In the genomic region with DNA sequence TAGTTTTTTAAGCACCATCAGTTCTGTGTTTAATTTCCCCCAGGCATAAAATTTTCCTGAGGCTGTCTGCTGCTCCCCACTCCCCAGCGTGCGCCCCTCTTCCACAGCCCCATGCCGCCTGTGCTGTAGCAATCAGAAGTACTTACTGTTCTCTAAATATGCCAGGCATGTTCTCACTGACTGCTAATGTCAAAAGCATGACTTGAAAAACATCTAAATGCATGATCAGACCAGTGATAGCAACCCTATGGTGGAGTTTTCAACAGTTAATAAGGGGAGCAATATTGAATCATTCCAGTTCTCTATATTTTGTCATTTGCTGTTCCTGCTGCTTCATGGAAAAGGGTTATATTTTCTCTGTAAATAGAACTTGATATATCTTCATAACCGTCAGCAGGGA, we compare ENCODE assay signal across 18 cellular contexts.
DNase-seq lines count a peak whose midpoint lies in the region; TF ChIP-seq lines count a peak whose summit lies in the region.
"Had no signal": no experiment of that assay in that cellular context is flagged by ENCODE, and none has a peak within 500 bp of the region (broad histone marks: within the 10 kb centered on the region; RNA-seq: fewer than 3 reads in every experiment).

No MANE protein-coding gene starts in this region.

- DNase-seq in EH (ENCODE audit: low read depth): peak; percentile 63
- DNase-seq in adipocyte (ENCODE audit: low read depth): peak; percentile 73
- DNase-seq in left kidney (ENCODE audit: low read depth, low spot score): peak; percentile 18
- peak; percentile 2 to 60 for DNase-seq in trophoblast cell
- DNase-seq in SIG-M5 treated with dmso at 0.1 percent for 504 hours (lab: John Stamatoyannopoulos, UW; ENCODE audit: unreplicated experiment): no peak
- no peak for DNase-seq in progenitor cell of endocrine pancreas (ENCODE audit: low spot score, unreplicated experiment)
- no peak for DNase-seq in stimulated activated CD4-positive, alpha-beta T cell treated with anti-CD3 and anti-CD28 coated beads, Interleukin-12 subunit alpha, Interleukin-12 subunit beta, amount 100 ng/mL, for 4 hours
- DNase-seq in GM19240 (ENCODE audit: insufficient read length, low spot score): no peak
- DNase-seq: BE2C; CD4-positive, CD25-positive, alpha-beta regulatory T cell; Karpas-422; NCI-H1417; NCI-H187; NCI-H510A treated with DMSO at 0.1 percent for 48 hours; NCI-H748 treated with DMSO at 0.1 percent for 48 hours; PC-9; RPMI8226; SHP77 had no signal

- H3K27ac ChIP-seq in trophoblast cell (ENCODE audit: low read depth, low read length): no peak overlapping the region
- H3K27ac ChIP-seq: PC-9 had no signal

- H2AFZ ChIP-seq in trophoblast cell (ENCODE audit: insufficient read depth, low read length, poor library complexity): no peak overlapping the region
- H2AFZ ChIP-seq: PC-9 had no signal

- H3K27me3 ChIP-seq in adipocyte (replicated peaks; ENCODE audit: control insufficient read depth, insufficient read depth, low read length) (no peaks in the 10 kb centered on the region), trophoblast cell (ENCODE audit: insufficient read depth, low read length) (no peaks in the 10 kb centered on the region)
- H3K27me3 ChIP-seq: BE2C had no signal

- no peak overlapping the region for H3K4ac ChIP-seq in trophoblast cell (ENCODE audit: low read depth, low read length)

- no peaks in the 10 kb centered on the region for H3K9me3 Mint-ChIP-seq in progenitor cell of endocrine pancreas (ENCODE audit: low read depth)

- H3K4me3 ChIP-seq in adipocyte (ENCODE audit: low read length): no peak overlapping the region
- no peak overlapping the region for H3K4me3 ChIP-seq in trophoblast cell (ENCODE audit: low read depth, low read length)
- H3K4me3 ChIP-seq: PC-9 had no signal

- no peak overlapping the region for H3K14ac ChIP-seq in trophoblast cell (ENCODE audit: low read length)

- no peak overlapping the region for H2AK5ac ChIP-seq in trophoblast cell (ENCODE audit: low read length)

- no peaks in the 10 kb centered on the region for H3K4me1 Mint-ChIP-seq in progenitor cell of endocrine pancreas (ENCODE audit: low read depth)
- H3K4me1 Mint-ChIP-seq: CD4-positive, CD25-positive, alpha-beta regulatory T cell had no signal

- H3K9me3 ChIP-seq in adipocyte (ENCODE audit: control insufficient read depth, low read length) (no peaks in the 10 kb centered on the region), trophoblast cell (ENCODE audit: insufficient read depth, low read depth, low read length) (no peaks in the 10 kb centered on the region)
- H3K9me3 ChIP-seq: BE2C had no signal

- H4K91ac ChIP-seq in trophoblast cell (ENCODE audit: low read depth, low read length): no peak overlapping the region

- no peaks in the 10 kb centered on the region for H3K36me3 ChIP-seq in adipocyte (ENCODE audit: control insufficient read depth, insufficient read depth, low read length, severe bottlenecking)
- H3K36me3 ChIP-seq in trophoblast cell (ENCODE audit: control insufficient read depth in 1 of 2, insufficient read depth in 2 of 2, low read length in 2 of 2): no peaks in the 10 kb centered on the region
- H3K36me3 ChIP-seq: BE2C had no signal

- H3K18ac ChIP-seq in trophoblast cell (ENCODE audit: low read length): no peak overlapping the region

- no peaks in the 10 kb centered on the region for H3K79me2 ChIP-seq in trophoblast cell (ENCODE audit: control insufficient read depth, insufficient read depth, low read length, poor library complexity)

- H3K4me1 ChIP-seq in adipocyte (ENCODE audit: control insufficient read depth, insufficient read depth, low read length) (peaks cover 19% of the 10 kb centered on the region), trophoblast cell (ENCODE audit: control insufficient read depth in 1 of 2, insufficient read depth in 2 of 2, low read length in 2 of 2) (peaks cover 2 to 3% of the 10 kb centered on the region in 2 experiments)
- H3K4me1 ChIP-seq: BE2C had no signal

- H3K9ac ChIP-seq in adipocyte (ENCODE audit: low read length): no peak overlapping the region
- H3K9ac ChIP-seq in trophoblast cell (ENCODE audit: low read length): no peak overlapping the region

- no peak overlapping the region for H4K12ac ChIP-seq in trophoblast cell (ENCODE audit: low read depth, low read length)

- H3K79me1 ChIP-seq in trophoblast cell (ENCODE audit: low read length): peaks cover 1% of the 10 kb centered on the region

- no peak overlapping the region for H4K8ac ChIP-seq in trophoblast cell (ENCODE audit: low read depth, low read length)

- H3K36me3 Mint-ChIP-seq in progenitor cell of endocrine pancreas (ENCODE audit: insufficient read depth): no peaks in the 10 kb centered on the region
- H3K36me3 Mint-ChIP-seq: CD4-positive, CD25-positive, alpha-beta regulatory T cell had no signal

- no CpG with 5 or more reads among the region's 4 CpGs for WGBS in trophoblast cell (ENCODE audit: extremely low coverage, insufficient coverage, insufficient read length)

- no peak overlapping the region for H3K4me2 ChIP-seq in trophoblast cell (ENCODE audit: low read length)
- H3K4me2 ChIP-seq: PC-9 had no signal

- no peak overlapping the region for H2BK12ac ChIP-seq in trophoblast cell (ENCODE audit: low read length)

- H3K4me3 Mint-ChIP-seq in progenitor cell of endocrine pancreas (ENCODE audit: low read depth): no peak overlapping the region
- H3K4me3 Mint-ChIP-seq: CD4-positive, CD25-positive, alpha-beta regulatory T cell had no signal

- no peaks in the 10 kb centered on the region for H3K27me3 Mint-ChIP-seq in progenitor cell of endocrine pancreas
- H3K27me3 Mint-ChIP-seq: CD4-positive, CD25-positive, alpha-beta regulatory T cell had no signal

- TF ChIP-seq CTCF in progenitor cell of endocrine pancreas (IDR thresholded peaks at IDR 0.05; ENCODE audit: unreplicated experiment): no peak

- H2BK120ac ChIP-seq in trophoblast cell (ENCODE audit: insufficient read depth, low read length, poor library complexity): no peak overlapping the region

- no peak overlapping the region for H3K23ac ChIP-seq in trophoblast cell (ENCODE audit: low read length)

- H3K27ac Mint-ChIP-seq in progenitor cell of endocrine pancreas: no peak overlapping the region
- H3K27ac Mint-ChIP-seq: CD4-positive, CD25-positive, alpha-beta regulatory T cell had no signal

- H2BK5ac ChIP-seq in trophoblast cell (ENCODE audit: low read depth, low read length, poor library complexity): no peak overlapping the region

Comparison
In these comparisons a context has a peak if more than half of its experiments do, and no peak if none do; other contexts are left out.
1. DNase-seq: peak in EH (single experiment), adipocyte (single experiment), left kidney (single experiment) and trophoblast cell (2 of 2); none in SIG-M5 treated with dmso at 0.1 percent for 504 hours (single experiment), progenitor cell of endocrine pancreas (single experiment), stimulated activated CD4-positive, alpha-beta T cell treated with anti-CD3 and anti-CD28 coated beads, Interleukin-12 subunit alpha, Interleukin-12 subunit beta, amount 100 ng/mL, for 4 hours (single experiment) and GM19240 (single experiment).